In the genomic region with DNA sequence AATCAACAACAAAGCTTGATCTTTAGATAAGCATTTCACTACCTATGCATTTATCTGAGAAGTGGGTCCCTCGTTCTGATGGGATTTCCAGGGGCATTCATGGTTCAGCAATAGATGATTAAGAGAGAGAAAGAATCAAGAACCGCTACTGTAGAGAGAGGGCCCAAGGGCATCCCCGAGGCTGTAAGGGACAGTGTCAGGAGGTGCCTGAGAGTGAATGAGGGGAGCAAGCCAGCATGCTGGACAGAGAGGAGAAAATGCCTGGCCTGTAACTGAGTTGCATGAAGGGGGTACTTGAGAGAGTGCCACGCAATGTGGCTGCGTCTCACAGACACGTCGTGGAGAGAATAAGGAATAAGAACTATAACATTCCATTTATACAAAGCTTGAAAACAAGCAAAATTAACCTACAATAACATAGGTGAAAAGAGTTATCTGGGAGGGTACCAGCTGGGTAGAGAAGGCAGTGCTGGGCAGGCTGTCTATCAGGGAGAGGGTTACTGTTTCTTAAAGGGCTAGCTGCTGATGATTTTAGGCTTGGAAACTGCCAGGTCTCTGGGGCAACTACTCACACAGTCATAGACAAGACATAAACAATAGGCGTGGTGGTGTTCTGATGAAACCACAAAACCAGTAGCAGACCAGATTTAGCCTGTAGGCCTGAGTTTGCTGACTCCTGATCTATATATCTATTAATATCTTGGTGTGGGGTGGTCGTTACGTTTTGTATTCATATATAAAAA, we compare ENCODE assay signal across 1 cellular context.
TF ChIP-seq lines count a peak whose summit lies in the region.

No MANE protein-coding gene starts in this region.

TF ChIP-seq in H1, 55 proteins besides CTCF, POLR2A, EP300 and RAD21 (continued from another document):
- TF ChIP-seq, protein P1, sequence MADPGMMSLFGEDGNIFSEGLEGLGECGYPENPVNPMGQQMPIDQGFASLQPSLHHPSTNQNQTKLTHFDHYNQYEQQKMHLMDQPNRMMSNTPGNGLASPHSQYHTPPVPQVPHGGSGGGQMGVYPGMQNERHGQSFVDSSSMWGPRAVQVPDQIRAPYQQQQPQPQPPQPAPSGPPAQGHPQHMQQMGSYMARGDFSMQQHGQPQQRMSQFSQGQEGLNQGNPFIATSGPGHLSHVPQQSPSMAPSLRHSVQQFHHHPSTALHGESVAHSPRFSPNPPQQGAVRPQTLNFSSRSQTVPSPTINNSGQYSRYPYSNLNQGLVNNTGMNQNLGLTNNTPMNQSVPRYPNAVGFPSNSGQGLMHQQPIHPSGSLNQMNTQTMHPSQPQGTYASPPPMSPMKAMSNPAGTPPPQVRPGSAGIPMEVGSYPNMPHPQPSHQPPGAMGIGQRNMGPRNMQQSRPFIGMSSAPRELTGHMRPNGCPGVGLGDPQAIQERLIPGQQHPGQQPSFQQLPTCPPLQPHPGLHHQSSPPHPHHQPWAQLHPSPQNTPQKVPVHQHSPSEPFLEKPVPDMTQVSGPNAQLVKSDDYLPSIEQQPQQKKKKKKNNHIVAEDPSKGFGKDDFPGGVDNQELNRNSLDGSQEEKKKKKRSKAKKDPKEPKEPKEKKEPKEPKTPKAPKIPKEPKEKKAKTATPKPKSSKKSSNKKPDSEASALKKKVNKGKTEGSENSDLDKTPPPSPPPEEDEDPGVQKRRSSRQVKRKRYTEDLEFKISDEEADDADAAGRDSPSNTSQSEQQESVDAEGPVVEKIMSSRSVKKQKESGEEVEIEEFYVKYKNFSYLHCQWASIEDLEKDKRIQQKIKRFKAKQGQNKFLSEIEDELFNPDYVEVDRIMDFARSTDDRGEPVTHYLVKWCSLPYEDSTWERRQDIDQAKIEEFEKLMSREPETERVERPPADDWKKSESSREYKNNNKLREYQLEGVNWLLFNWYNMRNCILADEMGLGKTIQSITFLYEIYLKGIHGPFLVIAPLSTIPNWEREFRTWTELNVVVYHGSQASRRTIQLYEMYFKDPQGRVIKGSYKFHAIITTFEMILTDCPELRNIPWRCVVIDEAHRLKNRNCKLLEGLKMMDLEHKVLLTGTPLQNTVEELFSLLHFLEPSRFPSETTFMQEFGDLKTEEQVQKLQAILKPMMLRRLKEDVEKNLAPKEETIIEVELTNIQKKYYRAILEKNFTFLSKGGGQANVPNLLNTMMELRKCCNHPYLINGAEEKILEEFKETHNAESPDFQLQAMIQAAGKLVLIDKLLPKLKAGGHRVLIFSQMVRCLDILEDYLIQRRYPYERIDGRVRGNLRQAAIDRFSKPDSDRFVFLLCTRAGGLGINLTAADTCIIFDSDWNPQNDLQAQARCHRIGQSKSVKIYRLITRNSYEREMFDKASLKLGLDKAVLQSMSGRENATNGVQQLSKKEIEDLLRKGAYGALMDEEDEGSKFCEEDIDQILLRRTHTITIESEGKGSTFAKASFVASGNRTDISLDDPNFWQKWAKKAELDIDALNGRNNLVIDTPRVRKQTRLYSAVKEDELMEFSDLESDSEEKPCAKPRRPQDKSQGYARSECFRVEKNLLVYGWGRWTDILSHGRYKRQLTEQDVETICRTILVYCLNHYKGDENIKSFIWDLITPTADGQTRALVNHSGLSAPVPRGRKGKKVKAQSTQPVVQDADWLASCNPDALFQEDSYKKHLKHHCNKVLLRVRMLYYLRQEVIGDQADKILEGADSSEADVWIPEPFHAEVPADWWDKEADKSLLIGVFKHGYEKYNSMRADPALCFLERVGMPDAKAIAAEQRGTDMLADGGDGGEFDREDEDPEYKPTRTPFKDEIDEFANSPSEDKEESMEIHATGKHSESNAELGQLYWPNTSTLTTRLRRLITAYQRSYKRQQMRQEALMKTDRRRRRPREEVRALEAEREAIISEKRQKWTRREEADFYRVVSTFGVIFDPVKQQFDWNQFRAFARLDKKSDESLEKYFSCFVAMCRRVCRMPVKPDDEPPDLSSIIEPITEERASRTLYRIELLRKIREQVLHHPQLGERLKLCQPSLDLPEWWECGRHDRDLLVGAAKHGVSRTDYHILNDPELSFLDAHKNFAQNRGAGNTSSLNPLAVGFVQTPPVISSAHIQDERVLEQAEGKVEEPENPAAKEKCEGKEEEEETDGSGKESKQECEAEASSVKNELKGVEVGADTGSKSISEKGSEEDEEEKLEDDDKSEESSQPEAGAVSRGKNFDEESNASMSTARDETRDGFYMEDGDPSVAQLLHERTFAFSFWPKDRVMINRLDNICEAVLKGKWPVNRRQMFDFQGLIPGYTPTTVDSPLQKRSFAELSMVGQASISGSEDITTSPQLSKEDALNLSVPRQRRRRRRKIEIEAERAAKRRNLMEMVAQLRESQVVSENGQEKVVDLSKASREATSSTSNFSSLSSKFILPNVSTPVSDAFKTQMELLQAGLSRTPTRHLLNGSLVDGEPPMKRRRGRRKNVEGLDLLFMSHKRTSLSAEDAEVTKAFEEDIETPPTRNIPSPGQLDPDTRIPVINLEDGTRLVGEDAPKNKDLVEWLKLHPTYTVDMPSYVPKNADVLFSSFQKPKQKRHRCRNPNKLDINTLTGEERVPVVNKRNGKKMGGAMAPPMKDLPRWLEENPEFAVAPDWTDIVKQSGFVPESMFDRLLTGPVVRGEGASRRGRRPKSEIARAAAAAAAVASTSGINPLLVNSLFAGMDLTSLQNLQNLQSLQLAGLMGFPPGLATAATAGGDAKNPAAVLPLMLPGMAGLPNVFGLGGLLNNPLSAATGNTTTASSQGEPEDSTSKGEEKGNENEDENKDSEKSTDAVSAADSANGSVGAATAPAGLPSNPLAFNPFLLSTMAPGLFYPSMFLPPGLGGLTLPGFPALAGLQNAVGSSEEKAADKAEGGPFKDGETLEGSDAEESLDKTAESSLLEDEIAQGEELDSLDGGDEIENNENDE (IDR thresholded peaks at IDR 0.05; ENCODE audit: insufficient replicate concordance, low read length) = no peak
- TF ChIP-seq RXRA (IDR thresholded peaks at IDR 0.05; ENCODE audit: insufficient read depth, low read depth, low read length) (no peak), KDM4A (IDR thresholded peaks at IDR 0.05; ENCODE audit: low read depth, low read length, severe bottlenecking) (no peak), SIX5 (IDR thresholded peaks at IDR 0.05; ENCODE audit: low read depth, low read length) (no peak), TCF12 (IDR thresholded peaks at IDR 0.05; ENCODE audit: low read depth, low read length) (no peak), RNF2 (IDR thresholded peaks at IDR 0.05; ENCODE audit: borderline replicate concordance, low read depth, low read length, missing control alignments, poor library complexity, severe bottlenecking) (no peak), ZNF274 (IDR thresholded peaks at IDR 0.05; ENCODE audit: borderline replicate concordance, extremely low read depth, low read length) (no peak), CHD1 (IDR thresholded peaks at IDR 0.05; ENCODE audit: low read depth, low read length) (no peak)
- TF ChIP-seq, protein P2, sequence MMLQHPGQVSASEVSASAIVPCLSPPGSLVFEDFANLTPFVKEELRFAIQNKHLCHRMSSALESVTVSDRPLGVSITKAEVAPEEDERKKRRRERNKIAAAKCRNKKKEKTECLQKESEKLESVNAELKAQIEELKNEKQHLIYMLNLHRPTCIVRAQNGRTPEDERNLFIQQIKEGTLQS (IDR thresholded peaks at IDR 0.05; ENCODE audit: insufficient read depth, low read depth, low read length) = no peak
